In the genomic region with DNA sequence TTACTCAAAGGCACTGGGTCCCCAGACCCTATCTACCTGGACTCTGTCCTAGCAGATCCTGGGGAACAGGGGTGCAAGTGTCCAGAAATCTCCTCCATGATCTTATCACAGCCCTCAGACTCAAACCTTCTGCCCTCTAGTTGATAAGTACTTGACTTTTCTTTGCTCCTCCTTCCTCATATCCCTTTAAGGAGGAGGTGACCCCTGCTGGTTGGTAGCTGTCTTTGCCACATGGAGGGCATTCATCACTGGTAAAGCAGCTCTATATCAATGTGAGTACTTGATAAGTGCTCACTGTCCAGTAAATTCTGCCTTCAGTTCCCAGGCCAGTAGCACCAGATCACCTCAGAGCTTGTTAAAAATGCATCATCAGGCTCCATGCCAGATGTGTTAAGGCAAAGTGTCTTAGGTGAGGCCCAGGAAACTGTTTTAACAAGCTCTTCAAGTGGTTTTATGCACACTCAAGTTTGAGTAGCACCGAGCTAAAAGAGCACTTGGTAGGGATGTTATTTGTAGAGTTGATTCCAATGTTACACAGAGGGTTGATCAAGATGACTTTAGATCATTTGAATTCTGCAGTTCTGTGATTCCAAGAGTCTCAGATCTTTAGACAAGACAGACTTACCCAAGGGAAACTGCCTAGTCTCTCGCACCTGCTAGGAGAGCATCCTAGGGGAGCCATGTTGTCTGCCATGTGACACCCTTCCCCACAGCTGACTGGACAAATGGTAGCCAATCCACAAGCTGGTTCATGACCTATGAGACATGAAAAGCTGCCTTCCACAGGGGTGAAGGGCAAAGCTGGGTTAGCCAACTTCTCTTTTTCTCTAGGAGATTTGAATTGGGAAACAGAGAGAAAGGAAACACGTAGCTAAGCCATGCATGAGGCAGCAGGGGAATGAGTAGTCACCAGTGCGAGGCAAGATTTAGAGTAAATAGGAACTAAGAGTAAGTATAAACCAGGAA, we compare ENCODE assay signal across 8 cellular contexts.
DNase-seq lines count a peak whose midpoint lies in the region; ATAC-seq and TF ChIP-seq lines count a peak whose summit lies in the region.

No MANE protein-coding gene starts in this region.

- peak; percentile 69 for TF ChIP-seq CTCF in AG10803 (conservative IDR thresholded peaks at IDR 0.05; ENCODE audit: low read length)
- peak; percentile 64 for TF ChIP-seq CTCF in GM13977 (IDR thresholded peaks at IDR 0.05; ENCODE audit: extremely low read depth, insufficient read depth, missing control alignments)
- TF ChIP-seq CTCF in astrocyte of the spinal cord (IDR thresholded peaks at IDR 0.05; ENCODE audit: low read depth, low read length) = peak; percentile 67

- no peak overlapping the region for H3K4me3 ChIP-seq in AG10803 (ENCODE audit: low read length)
- H3K4me3 ChIP-seq in astrocyte of the spinal cord (ENCODE audit: low read depth, low read length) = no peak overlapping the region

- ATAC-seq in HG03460 (IDR thresholded peaks at IDR 0.05; ENCODE audit: unreplicated experiment) = no peak

- DNase-seq in AG10803 (ENCODE audit: low read depth) (peak; percentile 60), GM13977 (ENCODE audit: low spot score) (peak; percentile 70), LoVo (ENCODE audit: low spot score) (peak; percentile 46), SHP77 (lab: John Stamatoyannopoulos, UW) (peak; percentile 44 to 47), astrocyte of the spinal cord (ENCODE audit: low read depth, low spot score) (peak; percentile 33), iPS-NIHi11 (ENCODE audit: low spot score) (peak; percentile 61)
- peak in 2 of 3 experiments; percentile 24 to 31 for DNase-seq in stimulated activated CD4-positive, alpha-beta T cell treated with anti-CD3 and anti-CD28 coated beads, TNF-alpha, amount 100 ng/mL, for 24 hours (ENCODE audit: low read depth in 3 of 3)

- in situ Hi-C loops in GM13977 (cut with MboI; ENCODE audit: low pct_unique_long_range_greater_than_20kb, low sequenced_read_pairs, unreplicated experiment) (no loop called here), astrocyte of the spinal cord (cut with HindIII; ENCODE audit: low sequenced_read_pairs) (no loop called here)
